17 cellular contexts compared by ENCODE assay signal in the genomic region with DNA sequence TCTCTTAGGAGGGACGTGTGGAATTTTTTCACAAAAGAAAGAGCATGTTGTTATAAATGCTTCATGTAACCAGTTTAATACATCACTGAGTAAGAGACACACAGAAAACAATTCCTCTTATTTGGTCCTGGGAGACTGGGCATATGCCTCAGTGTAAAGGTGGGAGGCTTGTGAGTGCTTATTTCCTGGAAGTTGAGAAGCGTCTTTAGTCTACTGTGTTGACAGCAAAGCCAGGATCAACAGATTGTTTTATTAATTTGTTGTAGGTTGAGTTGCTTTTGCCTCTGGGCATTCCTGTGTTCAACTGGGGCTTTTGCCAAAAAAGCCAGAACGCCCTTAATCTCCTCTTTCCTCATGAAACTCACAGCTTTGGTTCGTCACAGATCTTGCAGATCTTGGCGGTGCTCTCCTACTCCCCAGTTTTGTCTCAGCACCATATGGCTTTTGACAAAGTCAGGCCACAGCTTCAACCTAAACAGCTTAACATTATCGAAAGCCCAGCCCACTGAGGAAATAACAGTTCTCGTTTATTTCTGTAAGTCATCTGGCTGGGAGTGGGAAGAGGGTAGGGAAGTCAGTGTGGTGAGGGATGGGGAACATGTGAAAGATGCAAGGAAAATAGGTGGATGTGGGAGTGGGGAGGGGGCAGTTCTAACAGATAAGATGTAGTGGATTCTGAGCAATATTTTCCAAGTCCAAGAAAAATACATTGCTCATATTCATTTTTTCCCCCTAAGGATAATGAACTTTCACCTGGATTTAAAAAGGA.
DNase-seq lines count a peak whose midpoint lies in the region; ATAC-seq and TF ChIP-seq lines count a peak whose summit lies in the region.
"Had no signal": no experiment of that assay in that cellular context is flagged by ENCODE, and none has a peak within 500 bp of the region (broad histone marks: within the 10 kb centered on the region; RNA-seq: fewer than 3 reads in every experiment).

No MANE protein-coding gene starts in this region.

- no peak overlapping the region for H3K9ac ChIP-seq in PC-3 (ENCODE audit: low read length)

- H3K36me3 ChIP-seq in PC-3 (ENCODE audit: low read depth, low read length) (no peaks in the 10 kb centered on the region), aorta (ENCODE audit: control insufficient read depth in 1 of 2, insufficient read depth in 2 of 2, low read length in 1 of 2) (no peaks in the 10 kb centered on the region)
- H3K36me3 ChIP-seq: prostate gland, upper lobe of right lung had no signal

- no peak overlapping the region for H3K27ac ChIP-seq in PC-3 (ENCODE audit: low read length)
- H3K27ac ChIP-seq in aorta (ENCODE audit: low read depth in 1 of 2, low read length in 2 of 2), result no peak overlapping the region
- H3K27ac ChIP-seq: epithelial cell of prostate, prostate gland, SK-N-MC, upper lobe of right lung had no signal

- 34 to 37% methylated on average over 7 of the region's 7 CpGs for whole genome bisulfite sequencing in aorta, 2 donors

- H3K4me3 ChIP-seq in PC-3 (ENCODE audit: low read length) (no peak overlapping the region), fibroblast of the aortic adventitia (ENCODE audit: low read depth, low read length) (no peak overlapping the region), aorta (ENCODE audit: low read length in 2 of 2) (no peak overlapping the region)
- H3K4me3 ChIP-seq: prostate gland, SK-N-MC, upper lobe of right lung had no signal

- H3F3A ChIP-seq in PC-3 (ENCODE audit: low read length, unreplicated experiment), result no peaks in the 10 kb centered on the region

- TF ChIP-seq CTCF in PC-3 (conservative IDR thresholded peaks at IDR 0.05; ENCODE audit: low read depth, low read length) (no peak), fibroblast of the aortic adventitia (IDR thresholded peaks at IDR 0.05; ENCODE audit: insufficient read depth, low read length) (no peak)

- intact Hi-C loops in PC-3 (cut with micrococcal nuclease), result no loop called here
- intact Hi-C loops in aorta (cut with DNase I), result no loop called here

- no peak overlapping the region for H2AFZ ChIP-seq in PC-3 (ENCODE audit: low read length)

- H3K9me2 ChIP-seq in PC-3 (replicated peaks; ENCODE audit: low read length), result no peaks in the 10 kb centered on the region

- ATAC-seq in PC-3, result no peak
- no peak for ATAC-seq in HG02623 (IDR thresholded peaks at IDR 0.05; ENCODE audit: unreplicated experiment)
- no peak for ATAC-seq in aorta (ENCODE audit: low FRiP score)
- no peak for ATAC-seq in GM19467 (IDR thresholded peaks at IDR 0.05; ENCODE audit: unreplicated experiment)
- no peak for ATAC-seq in GM18517 (IDR thresholded peaks at IDR 0.05; ENCODE audit: unreplicated experiment)
- ATAC-seq: activated naive CD8-positive, alpha-beta T cell treated with anti-CD3 and anti-CD28 coated beads, Interleukin-2, amount 50 U/mL, for 24 hours; CD8-positive, alpha-beta T cell; HepG2; upper lobe of right lung had no signal

- no peaks in the 10 kb centered on the region for H3K4me1 ChIP-seq in PC-3 (ENCODE audit: insufficient read depth, low read length)
- peaks cover 0 to 6% of the 10 kb centered on the region in 2 donors for H3K4me1 ChIP-seq in aorta (ENCODE audit: control insufficient read depth in 1 of 2, insufficient read depth in 2 of 2, low read length in 2 of 2)
- H3K4me1 ChIP-seq: prostate gland, upper lobe of right lung had no signal

- H3K79me2 ChIP-seq in PC-3 (ENCODE audit: low read length), result no peaks in the 10 kb centered on the region

- DNase-seq in DMS79 (lab: John Stamatoyannopoulos, UW) (peak; percentile 22), PC-3 (peak; percentile 58), fibroblast of the aortic adventitia (ENCODE audit: low read depth) (peak; percentile 97), non-pigmented ciliary epithelial cell (ENCODE audit: low read depth) (peak; percentile 44), aorta (no peak)
- DNase-seq: activated CD4-positive, alpha-beta T cell treated with anti-CD3 and anti-CD28 coated beads, Interleukin-2, amount 10 ng/mL, durations not matched to agents 7 days and 5 days; activated naive CD8-positive, alpha-beta T cell treated with anti-CD3 and anti-CD28 coated beads, Interleukin-2, amount 50 U/mL, for 24 hours; CD8-positive, alpha-beta T cell; NCI-H2107; upper lobe of right lung had no signal

- H3K4me2 ChIP-seq in PC-3 (ENCODE audit: low read length), result no peak overlapping the region

- BruUV-seq in PC-3 (replicated peaks; lab: Mats Ljungman, UMichigan), result no TSS peak

- H3K9me3 ChIP-seq in PC-3 (ENCODE audit: low read length) (no peaks in the 10 kb centered on the region), aorta (ENCODE audit: control insufficient read depth, low read length) (no peaks in the 10 kb centered on the region)
- H3K9me3 ChIP-seq: prostate gland, upper lobe of right lung had no signal

- no peaks in the 10 kb centered on the region for H4K20me1 ChIP-seq in PC-3 (ENCODE audit: low read length)

- CTCF ChIA-PET in PC-3 (lab: Charles Lee), result no interaction called here

- POLR2A ChIA-PET in PC-3 (lab: Charles Lee; ENCODE audit: unreplicated experiment), result no interaction called here

- peaks cover 65% of the 10 kb centered on the region for H3K27me3 ChIP-seq in PC-3 (ENCODE audit: low read length)
- H3K27me3 ChIP-seq in aorta (ENCODE audit: control insufficient read depth in 1 of 2, insufficient read depth in 2 of 2, low read length in 1 of 2), result no peaks in the 10 kb centered on the region
- H3K27me3 ChIP-seq: upper lobe of right lung had no signal

Comparison
In these comparisons a context has a peak if more than half of its experiments do, and no peak if none do; other contexts are left out.
1. DNase-seq: peak in DMS79 (single experiment), PC-3 (single experiment), fibroblast of the aortic adventitia (single experiment) and non-pigmented ciliary epithelial cell (single experiment); none in aorta (0 of 2).